Comparison of ENCODE assay signal across 12 cellular contexts in genomic region chr6:44028767-44029166, GRCh38.
DNase-seq lines count a peak whose midpoint lies in the region; ATAC-seq and TF ChIP-seq lines count a peak whose summit lies in the region.
"Had no signal": no experiment of that assay in that cellular context is flagged by ENCODE, and none has a peak within 500 bp of the region (broad histone marks: within the 10 kb centered on the region; RNA-seq: fewer than 3 reads in every experiment).

No MANE protein-coding gene starts in this region.

- no peak overlapping the region for H3K4me2 ChIP-seq in PC-3 (ENCODE audit: low read length)

- H3F3A ChIP-seq in PC-3 (ENCODE audit: low read length, unreplicated experiment) = no peaks in the 10 kb centered on the region

- no peaks in the 10 kb centered on the region for H3K9me3 ChIP-seq in PC-3 (ENCODE audit: low read length)
- H3K9me3 ChIP-seq in psoas muscle = no peaks in the 10 kb centered on the region
- H3K9me3 ChIP-seq: testis had no signal

- H3K4me1 ChIP-seq in PC-3 (ENCODE audit: insufficient read depth, low read length) (peaks cover 4% of the 10 kb centered on the region), psoas muscle (peaks cover 3% of the 10 kb centered on the region)
- H3K4me1 ChIP-seq: testis had no signal

- DNase-seq in DMS79 treated with DMSO at 0.1 percent for 48 hours (lab: John Stamatoyannopoulos, UW) = peak; percentile 30
- DNase-seq in DMS79 (lab: John Stamatoyannopoulos, UW) = no peak
- DNase-seq in PC-3 = peak; percentile 36
- peak; percentile 52 for DNase-seq in fibroblast of gingiva (ENCODE audit: low read depth)
- no peak for DNase-seq in psoas muscle
- no peak for DNase-seq in cerebellar nuclear complex (lab: John Stamatoyannopoulos, UW)
- no peak for DNase-seq in stimulated activated CD4-positive, alpha-beta T cell treated with anti-CD3 and anti-CD28 coated beads, Interleukin-1b, Interleukin-23, amount 100 ng/mL, for 48 hours
- DNase-seq: activated CD4-positive, alpha-beta T cell treated with anti-CD3 and anti-CD28 coated beads, Interleukin-2, amount 10 ng/mL, durations not matched to agents 7 days and 5 days; NCI-H2029 treated with DMSO at 0.1 percent for 48 hours; testis had no signal

- CTCF ChIA-PET in PC-3 (lab: Charles Lee) = no interaction called here

- ATAC-seq in PC-3 (peak; percentile 35), psoas muscle (peak; percentile 32 to 73 (median 64)), GM18861 (IDR thresholded peaks at IDR 0.05; ENCODE audit: unreplicated experiment) (no peak)

- no peaks in the 10 kb centered on the region for H4K20me1 ChIP-seq in PC-3 (ENCODE audit: low read length)

- H3K36me3 ChIP-seq in PC-3 (ENCODE audit: low read depth, low read length) = no peaks in the 10 kb centered on the region
- H3K36me3 ChIP-seq in psoas muscle (ENCODE audit: insufficient read depth in 1 of 2, low read depth in 1 of 2) = no peaks in the 10 kb centered on the region

- H3K79me2 ChIP-seq in PC-3 (ENCODE audit: low read length) = no peaks in the 10 kb centered on the region

- no peak overlapping the region for H3K9ac ChIP-seq in PC-3 (ENCODE audit: low read length)

- no peak overlapping the region for H3K4me3 ChIP-seq in PC-3 (ENCODE audit: low read length)
- no peak overlapping the region for H3K4me3 ChIP-seq in psoas muscle
- H3K4me3 ChIP-seq: testis had no signal

- TF ChIP-seq CTCF in PC-3 (conservative IDR thresholded peaks at IDR 0.05; ENCODE audit: low read depth, low read length) (peak; percentile 25; the same call in 1 of the 2 replicates), psoas muscle (IDR thresholded peaks at IDR 0.05) (no peak)

- H2AFZ ChIP-seq in PC-3 (ENCODE audit: low read length) = no peak overlapping the region

- H3K27ac ChIP-seq in PC-3 (ENCODE audit: low read length) = no peak overlapping the region
- H3K27ac ChIP-seq in psoas muscle = peak overlapping the region; percentile 23
- H3K27ac ChIP-seq: 22Rv1, testis had no signal

- H3K27me3 ChIP-seq in PC-3 (ENCODE audit: low read length) = no peaks in the 10 kb centered on the region
- H3K27me3 ChIP-seq in psoas muscle (ENCODE audit: insufficient read depth in 3 of 3, low read length in 2 of 3) = no peaks in the 10 kb centered on the region
- H3K27me3 ChIP-seq: testis had no signal

- intact Hi-C loops in PC-3 (cut with micrococcal nuclease) = no loop called here
- intact Hi-C loops in psoas muscle (cut with DNase I) = no loop called here

- POLR2A ChIA-PET in PC-3 (lab: Charles Lee; ENCODE audit: unreplicated experiment) = no interaction called here

- no TSS peak for BruUV-seq in PC-3 (replicated peaks; lab: Mats Ljungman, UMichigan)

- no peaks in the 10 kb centered on the region for H3K9me2 ChIP-seq in PC-3 (replicated peaks; ENCODE audit: low read length)

- 32 to 45% (median 42%) methylated on average over 1 of the region's 1 CpG for WGBS in psoas muscle, 3 donors

Comparison
In these comparisons a context has a peak if more than half of its experiments do, and no peak if none do; other contexts are left out.
1. DNase-seq: peak in DMS79 treated with DMSO at 0.1 percent for 48 hours (single experiment), PC-3 (single experiment) and fibroblast of gingiva (single experiment); none in DMS79 (single experiment), psoas muscle (0 of 2), cerebellar nuclear complex (0 of 2) and stimulated activated CD4-positive, alpha-beta T cell treated with anti-CD3 and anti-CD28 coated beads, Interleukin-1b, Interleukin-23, amount 100 ng/mL, for 48 hours (single experiment).